ENCODE assay signal across 25 cellular contexts in the genomic region with DNA sequence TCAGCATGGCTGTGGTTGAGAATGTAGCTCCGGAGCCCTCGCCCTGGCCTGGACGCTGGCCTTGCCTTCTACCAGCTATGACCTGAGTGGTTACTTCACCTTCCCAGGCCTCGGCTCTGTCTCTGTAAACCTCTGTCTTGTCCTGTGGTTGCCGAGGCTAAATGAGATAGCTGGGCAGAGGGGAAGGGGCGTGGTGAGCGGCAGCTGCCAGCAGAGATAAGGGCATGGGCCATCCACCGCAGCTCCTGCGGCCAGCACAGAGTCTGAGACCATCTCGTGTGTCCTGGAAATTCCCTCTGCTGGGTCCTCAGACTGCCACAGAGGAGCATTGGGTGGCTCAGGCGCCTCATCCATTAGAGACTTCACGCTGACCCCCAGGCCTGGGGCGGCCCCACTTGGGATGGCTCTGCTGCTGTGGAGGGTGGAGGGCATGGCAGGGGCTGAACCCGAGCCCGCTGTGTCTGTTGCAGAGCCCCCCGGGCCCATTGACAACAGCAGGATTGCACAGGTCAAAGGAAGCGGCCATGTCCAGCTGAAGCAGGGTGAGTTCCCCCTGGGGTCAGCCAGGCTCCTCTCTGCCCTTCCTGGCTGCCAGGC. TPM values are rescaled to one million over a fixed set of nuclear protein-coding genes. Genes with fewer than 3 reads are reported as not detected.
DNase-seq lines count a peak whose midpoint lies in the region; ATAC-seq lines count a peak whose summit lies in the region.
"Had no signal": no experiment of that assay in that cellular context is flagged by ENCODE, and none has a peak within 500 bp of the region (broad histone marks: within the 10 kb centered on the region; RNA-seq: fewer than 3 reads in every experiment).

No MANE protein-coding gene starts in this region.

- peaks cover 10% of the 10 kb centered on the region for H3K4me1 Mint-ChIP-seq in activated naive CD8-positive, alpha-beta T cell treated with anti-CD3 and anti-CD28 coated beads, Interleukin-2, amount 10 ng/mL, durations not matched to agents 7 days and 5 days
- peaks cover 15% of the 10 kb centered on the region for H3K4me1 Mint-ChIP-seq in activated naive CD8-positive, alpha-beta T cell treated with anti-CD3 and anti-CD28 coated beads for 36 hours
- peaks cover 18% of the 10 kb centered on the region for H3K4me1 Mint-ChIP-seq in central memory CD8-positive, alpha-beta T cell
- H3K4me1 Mint-ChIP-seq in stimulated activated naive B cell treated with anti-CD40 and anti-IgM and Interleukin-4, amounts not matched to agents 10 μg/mL and 1 μg/mL and 100 μg/mL, for 72 hours = peaks cover 9 to 14% of the 10 kb centered on the region in 2 donors

- H3K27me3 Mint-ChIP-seq in activated naive CD8-positive, alpha-beta T cell treated with anti-CD3 and anti-CD28 coated beads, Interleukin-2, amount 10 ng/mL, durations not matched to agents 7 days and 5 days = no peaks in the 10 kb centered on the region
- no peaks in the 10 kb centered on the region for H3K27me3 Mint-ChIP-seq in activated naive CD8-positive, alpha-beta T cell treated with anti-CD3 and anti-CD28 coated beads for 36 hours
- H3K27me3 Mint-ChIP-seq in central memory CD8-positive, alpha-beta T cell = no peaks in the 10 kb centered on the region
- no peaks in the 10 kb centered on the region for H3K27me3 Mint-ChIP-seq in stimulated activated naive B cell treated with anti-CD40 and anti-IgM and Interleukin-4, amounts not matched to agents 10 μg/mL and 1 μg/mL and 100 μg/mL, for 72 hours
- H3K27me3 Mint-ChIP-seq: CD4-positive, alpha-beta memory T cell; stimulated activated naive CD8-positive, alpha-beta T cell treated with anti-CD3 and anti-CD28 coated beads, Interleukin-15, Interleukin-2, amounts not matched to agents 100 ng/mL and 50 ng/mL, for 24 hours had no signal

- H3K27ac Mint-ChIP-seq in activated naive CD8-positive, alpha-beta T cell treated with anti-CD3 and anti-CD28 coated beads, Interleukin-2, amount 10 ng/mL, durations not matched to agents 7 days and 5 days = peak overlapping the region; percentile 16
- no peak overlapping the region for H3K27ac Mint-ChIP-seq in activated naive CD8-positive, alpha-beta T cell treated with anti-CD3 and anti-CD28 coated beads for 36 hours
- peak overlapping the region; percentile 44 for H3K27ac Mint-ChIP-seq in central memory CD8-positive, alpha-beta T cell (ENCODE audit: low read depth)
- H3K27ac Mint-ChIP-seq in stimulated activated naive B cell treated with anti-CD40 and anti-IgM and Interleukin-4, amounts not matched to agents 10 μg/mL and 1 μg/mL and 100 μg/mL, for 72 hours = peak overlapping the region; percentile 85
- H3K27ac Mint-ChIP-seq: activated naive CD4-positive, alpha-beta T cell treated with anti-CD3 and anti-CD28 coated beads for 36 hours; stimulated activated naive CD8-positive, alpha-beta T cell treated with anti-CD3 and anti-CD28 coated beads, Interleukin-15, Interleukin-2, amounts not matched to agents 100 ng/mL and 50 ng/mL, for 24 hours had no signal

- no peak for ATAC-seq in activated naive CD8-positive, alpha-beta T cell treated with anti-CD3 and anti-CD28 coated beads, Interleukin-2, amount 10 ng/mL, durations not matched to agents 7 days and 5 days (ENCODE audit: low read depth)
- ATAC-seq in central memory CD8-positive, alpha-beta T cell (replicated peaks; ENCODE audit: extremely low read depth, poor library complexity, severe bottlenecking) = no peak
- ATAC-seq in stimulated activated naive B cell treated with anti-CD40 and anti-IgM and Interleukin-4, amounts not matched to agents 10 μg/mL and 1 μg/mL and 100 μg/mL, for 72 hours (replicated peaks) = no peak
- ATAC-seq: HCT116, mucosa of descending colon, pancreas had no signal

- H3K9me3 Mint-ChIP-seq in activated naive CD8-positive, alpha-beta T cell treated with anti-CD3 and anti-CD28 coated beads, Interleukin-2, amount 10 ng/mL, durations not matched to agents 7 days and 5 days = no peaks in the 10 kb centered on the region
- no peaks in the 10 kb centered on the region for H3K9me3 Mint-ChIP-seq in activated naive CD8-positive, alpha-beta T cell treated with anti-CD3 and anti-CD28 coated beads for 36 hours
- no peaks in the 10 kb centered on the region for H3K9me3 Mint-ChIP-seq in central memory CD8-positive, alpha-beta T cell
- no peaks in the 10 kb centered on the region for H3K9me3 Mint-ChIP-seq in stimulated activated naive B cell treated with anti-CD40 and anti-IgM and Interleukin-4, amounts not matched to agents 10 μg/mL and 1 μg/mL and 100 μg/mL, for 72 hours
- H3K9me3 Mint-ChIP-seq: activated naive CD4-positive, alpha-beta T cell treated with anti-CD3 and anti-CD28 coated beads for 36 hours; neural crest cell; stimulated activated naive CD8-positive, alpha-beta T cell treated with anti-CD3 and anti-CD28 coated beads, Interleukin-15, Interleukin-2, amounts not matched to agents 100 ng/mL and 50 ng/mL, for 24 hours had no signal

- DNase-seq in activated naive CD8-positive, alpha-beta T cell treated with anti-CD3 and anti-CD28 coated beads, Interleukin-2, amount 10 ng/mL, durations not matched to agents 7 days and 5 days = no peak
- DNase-seq in activated naive CD8-positive, alpha-beta T cell treated with anti-CD3 and anti-CD28 coated beads for 36 hours = no peak
- DNase-seq in OCI-M1 (lab: John Stamatoyannopoulos, UW) (peak; percentile 98), retina (no peak), D341Med (ENCODE audit: low spot score) (no peak)
- DNase-seq in central memory CD8-positive, alpha-beta T cell (ENCODE audit: low spot score in 2 of 2) = no peak
- no peak for DNase-seq in stimulated activated naive B cell treated with anti-CD40 and anti-IgM and Interleukin-4, amounts not matched to agents 10 μg/mL and 1 μg/mL and 100 μg/mL, for 72 hours
- DNase-seq: activated CD4-positive, alpha-beta T cell treated with anti-CD3 and anti-CD28 coated beads, Interleukin-2, amount 50 U/mL, for 1 hour; activated CD8-positive, alpha-beta memory T cell treated with anti-CD3 and anti-CD28 coated beads, Interleukin-2, amount 50 U/mL, for 4 hours; activated naive CD4-positive, alpha-beta T cell treated with anti-CD3 and anti-CD28 coated beads for 36 hours; anterior cingulate cortex; CD4-positive, alpha-beta memory T cell; mammary epithelial cell; MM.1S; NCI-H1417; NCI-H2029; NCI-H526; PC-9; stimulated activated CD4-positive, alpha-beta T cell treated with anti-CD3 and anti-CD28 coated beads, Interleukin-1b, Interleukin-23, amount 100 ng/mL, for 48 hours; WERI-Rb-1 had no signal

- H3K36me3 Mint-ChIP-seq in activated naive CD8-positive, alpha-beta T cell treated with anti-CD3 and anti-CD28 coated beads, Interleukin-2, amount 10 ng/mL, durations not matched to agents 7 days and 5 days = peaks cover 7% of the 10 kb centered on the region
- peaks cover 11% of the 10 kb centered on the region for H3K36me3 Mint-ChIP-seq in activated naive CD8-positive, alpha-beta T cell treated with anti-CD3 and anti-CD28 coated beads for 36 hours
- H3K36me3 Mint-ChIP-seq in central memory CD8-positive, alpha-beta T cell (ENCODE audit: insufficient read depth) = peaks cover 36% of the 10 kb centered on the region
- H3K36me3 Mint-ChIP-seq in stimulated activated naive B cell treated with anti-CD40 and anti-IgM and Interleukin-4, amounts not matched to agents 10 μg/mL and 1 μg/mL and 100 μg/mL, for 72 hours = peaks cover 30 to 48% of the 10 kb centered on the region in 2 donors

- no peak overlapping the region for H3K4me3 Mint-ChIP-seq in activated naive CD8-positive, alpha-beta T cell treated with anti-CD3 and anti-CD28 coated beads, Interleukin-2, amount 10 ng/mL, durations not matched to agents 7 days and 5 days
- no peak overlapping the region for H3K4me3 Mint-ChIP-seq in activated naive CD8-positive, alpha-beta T cell treated with anti-CD3 and anti-CD28 coated beads for 36 hours
- no peak overlapping the region for H3K4me3 Mint-ChIP-seq in central memory CD8-positive, alpha-beta T cell
- H3K4me3 Mint-ChIP-seq in stimulated activated naive B cell treated with anti-CD40 and anti-IgM and Interleukin-4, amounts not matched to agents 10 μg/mL and 1 μg/mL and 100 μg/mL, for 72 hours = no peak overlapping the region
- H3K4me3 Mint-ChIP-seq: activated naive CD4-positive, alpha-beta T cell treated with anti-CD3 and anti-CD28 coated beads for 36 hours; CD4-positive, alpha-beta memory T cell; neural crest cell; stimulated activated naive CD8-positive, alpha-beta T cell treated with anti-CD3 and anti-CD28 coated beads, Interleukin-15, Interleukin-2, amounts not matched to agents 100 ng/mL and 50 ng/mL, for 24 hours had no signal

- POLR2A ChIA-PET in activated naive CD8-positive, alpha-beta T cell treated with anti-CD3 and anti-CD28 coated beads, Interleukin-2, amount 10 ng/mL, durations not matched to agents 7 days and 5 days (lab: Charles Lee) = interaction anchor here (0.8 to 1.1 kb wide), 2 partner anchors 13 to 44 kb away, joined by 3 to 4 read pairs; a partner anchor contains a TSS

RNA-seq across cellular contexts. Expression of a gene that starts 43.9 kb away (rescaled TPM):
- 100 to 1,000 TPM; 107 to 111 TPM for total RNA-seq in activated naive CD8-positive, alpha-beta T cell treated with anti-CD3 and anti-CD28 coated beads, Interleukin-2, amount 10 ng/mL, durations not matched to agents 7 days and 5 days
- 10 to 100 TPM; 51.1 to 55.4 TPM for total RNA-seq in activated naive CD8-positive, alpha-beta T cell treated with anti-CD3 and anti-CD28 coated beads for 36 hours

RNA-seq across cellular contexts. Expression of a gene that starts 44.1 kb away (rescaled TPM):
- total RNA-seq in activated naive CD8-positive, alpha-beta T cell treated with anti-CD3 and anti-CD28 coated beads, Interleukin-2, amount 10 ng/mL, durations not matched to agents 7 days and 5 days = 10 to 100 TPM; 71.4 to 73.4 TPM
- total RNA-seq in activated naive CD8-positive, alpha-beta T cell treated with anti-CD3 and anti-CD28 coated beads for 36 hours = 10 to 100 TPM; 66.3 to 68.2 TPM

RNA-seq across cellular contexts. Expression of a gene that starts 55.3 kb away (rescaled TPM):
- 10 to 100 TPM; 46.6 to 47.2 TPM for total RNA-seq in activated naive CD8-positive, alpha-beta T cell treated with anti-CD3 and anti-CD28 coated beads, Interleukin-2, amount 10 ng/mL, durations not matched to agents 7 days and 5 days
- 10 to 100 TPM; 42.6 to 42.8 TPM for total RNA-seq in activated naive CD8-positive, alpha-beta T cell treated with anti-CD3 and anti-CD28 coated beads for 36 hours
